In genomic region chrX:139776614-139777013, GRCh38 we compare ENCODE assay signal across 1 cellular context.
TF ChIP-seq lines count a peak whose summit lies in the region.

No MANE protein-coding gene starts in this region.

TF ChIP-seq in WTC11, 78 proteins besides CTCF, POLR2A, EP300 and RAD21 (continued from another document):
- no peak for TF ChIP-seq PRDM15 (CRISPR knock-in tag; IDR thresholded peaks at IDR 0.05)
- TF ChIP-seq JUN (CRISPR knock-in tag; IDR thresholded peaks at IDR 0.05): no peak
- TF ChIP-seq PREB (CRISPR knock-in tag; IDR thresholded peaks at IDR 0.05; ENCODE audit: borderline replicate concordance): no peak
- no peak for TF ChIP-seq OVOL2 (CRISPR knock-in tag; IDR thresholded peaks at IDR 0.05; ENCODE audit: borderline replicate concordance)
- no peak for TF ChIP-seq RELA (CRISPR knock-in tag; IDR thresholded peaks at IDR 0.05; ENCODE audit: borderline replicate concordance)
- no peak for TF ChIP-seq ATF1 (CRISPR knock-in tag; IDR thresholded peaks at IDR 0.05)
- no peak for TF ChIP-seq TEAD1 (CRISPR knock-in tag; IDR thresholded peaks at IDR 0.05)
- TF ChIP-seq NFATC4 (CRISPR knock-in tag; IDR thresholded peaks at IDR 0.05): no peak
- TF ChIP-seq ZNF416 (CRISPR knock-in tag; IDR thresholded peaks at IDR 0.05): no peak
- TF ChIP-seq ZNF423 (CRISPR knock-in tag; IDR thresholded peaks at IDR 0.05): no peak
- TF ChIP-seq PRRX2 (CRISPR knock-in tag; IDR thresholded peaks at IDR 0.05): no peak
